In genomic region chr3:47057212-47057671, GRCh38 we compare ENCODE assay signal across 9 cellular contexts.
DNase-seq lines count a peak whose midpoint lies in the region; ATAC-seq, FAIRE-seq and TF ChIP-seq lines count a peak whose summit lies in the region.
"Had no signal": no experiment of that assay in that cellular context is flagged by ENCODE, and none has a peak within 500 bp of the region (broad histone marks: within the 10 kb centered on the region; RNA-seq: fewer than 3 reads in every experiment).

No MANE protein-coding gene starts in this region.

- ATAC-seq in HG02885 (IDR thresholded peaks at IDR 0.05; ENCODE audit: poor library complexity, unreplicated experiment) = peak; percentile 42
- peak; percentile 79 for ATAC-seq in activated CD8-positive, alpha-beta memory T cell treated with anti-CD3 and anti-CD28 coated beads, Interleukin-2, amount 10 ng/mL, durations not matched to agents 7 days and 5 days
- ATAC-seq in HG03520 (IDR thresholded peaks at IDR 0.05; ENCODE audit: unreplicated experiment) = no peak

- peaks cover 6 to 14% of the 10 kb centered on the region in 2 donors for H3K36me3 ChIP-seq in kidney (ENCODE audit: control insufficient read depth in 1 of 2, insufficient read depth in 2 of 2, low read length in 2 of 2)

- H3K4me3 ChIP-seq in epithelial cell of esophagus (ENCODE audit: low read length) (no peak overlapping the region), kidney (ENCODE audit: low read length in 2 of 2) (no peak overlapping the region)

- H3K4me1 ChIP-seq in kidney (ENCODE audit: control insufficient read depth in 1 of 2, insufficient read depth in 1 of 2, low read depth in 1 of 2, low read length in 2 of 2) = peaks cover 0 to 2% of the 10 kb centered on the region in 2 donors

- H3K9me3 Mint-ChIP-seq in activated CD8-positive, alpha-beta memory T cell treated with anti-CD3 and anti-CD28 coated beads, Interleukin-2, amount 10 ng/mL, durations not matched to agents 7 days and 5 days (ENCODE audit: low read depth) = no peaks in the 10 kb centered on the region

- H3K27ac Mint-ChIP-seq in activated CD8-positive, alpha-beta memory T cell treated with anti-CD3 and anti-CD28 coated beads, Interleukin-2, amount 10 ng/mL, durations not matched to agents 7 days and 5 days = peak overlapping the region; percentile 66

- peaks cover 40% of the 10 kb centered on the region for H3K4me1 Mint-ChIP-seq in activated CD8-positive, alpha-beta memory T cell treated with anti-CD3 and anti-CD28 coated beads, Interleukin-2, amount 10 ng/mL, durations not matched to agents 7 days and 5 days

- intact Hi-C loops in kidney (cut with DNase I) = no loop called here

- FAIRE-seq in kidney (lab: Jason Lieb, UNC) = no peak

- DNase-seq in activated CD8-positive, alpha-beta memory T cell treated with anti-CD3 and anti-CD28 coated beads, Interleukin-2, amount 10 ng/mL, durations not matched to agents 7 days and 5 days = peak; percentile 76
- DNase-seq in epithelial cell of esophagus (ENCODE audit: low read depth) (peak; percentile 39), middle frontal gyrus (ENCODE audit: extremely low spot score, low spot score) (no peak), NCI-H82 treated with DMSO at 0.1 percent for 48 hours (lab: John Stamatoyannopoulos, UW; ENCODE audit: unreplicated experiment) (no peak), kidney (no peak)
- DNase-seq in stimulated activated CD4-positive, alpha-beta T cell treated with anti-CD3 and anti-CD28 coated beads, TNF-alpha, amount 100 ng/mL, for 1 hour (ENCODE audit: low read depth in 3 of 3, low spot score in 1 of 3) = peak in 2 of 3 donors; percentile 13 to 17
- DNase-seq: MM.1S had no signal

- no peaks in the 10 kb centered on the region for H3K9me3 ChIP-seq in kidney (ENCODE audit: control insufficient read depth in 1 of 2, low read length in 2 of 2)

- no peak overlapping the region for H3K9ac ChIP-seq in kidney (ENCODE audit: low read length in 2 of 2)

- TF ChIP-seq CTCF in epithelial cell of esophagus (IDR thresholded peaks at IDR 0.05; ENCODE audit: insufficient read depth, low read depth, low read length, missing control alignments) (no peak), kidney (IDR thresholded peaks at IDR 0.05; ENCODE audit: borderline replicate concordance, extremely low read depth, insufficient read depth) (no peak)

- no peaks in the 10 kb centered on the region for H3K27me3 Mint-ChIP-seq in activated CD8-positive, alpha-beta memory T cell treated with anti-CD3 and anti-CD28 coated beads, Interleukin-2, amount 10 ng/mL, durations not matched to agents 7 days and 5 days

- no peak overlapping the region for H3K27ac ChIP-seq in kidney (ENCODE audit: low read depth in 2 of 2, low read length in 2 of 2)

- CTCF ChIA-PET in activated CD8-positive, alpha-beta memory T cell treated with anti-CD3 and anti-CD28 coated beads, Interleukin-2, amount 10 ng/mL, durations not matched to agents 7 days and 5 days (lab: Charles Lee) = no interaction called here

- H3K4me3 Mint-ChIP-seq in activated CD8-positive, alpha-beta memory T cell treated with anti-CD3 and anti-CD28 coated beads, Interleukin-2, amount 10 ng/mL, durations not matched to agents 7 days and 5 days = no peak overlapping the region

- H3K36me3 Mint-ChIP-seq in activated CD8-positive, alpha-beta memory T cell treated with anti-CD3 and anti-CD28 coated beads, Interleukin-2, amount 10 ng/mL, durations not matched to agents 7 days and 5 days = peaks cover 44% of the 10 kb centered on the region

Comparison
In these comparisons a context has a peak if more than half of its experiments do, and no peak if none do; other contexts are left out.
1. DNase-seq: peak in activated CD8-positive, alpha-beta memory T cell treated with anti-CD3 and anti-CD28 coated beads, Interleukin-2, amount 10 ng/mL, durations not matched to agents 7 days and 5 days (single experiment), epithelial cell of esophagus (single experiment) and stimulated activated CD4-positive, alpha-beta T cell treated with anti-CD3 and anti-CD28 coated beads, TNF-alpha, amount 100 ng/mL, for 1 hour (2 of 3); none in middle frontal gyrus (single experiment), NCI-H82 treated with DMSO at 0.1 percent for 48 hours (single experiment) and kidney (single experiment).